Comparison of ENCODE assay signal across 8 cellular contexts in the genomic region with DNA sequence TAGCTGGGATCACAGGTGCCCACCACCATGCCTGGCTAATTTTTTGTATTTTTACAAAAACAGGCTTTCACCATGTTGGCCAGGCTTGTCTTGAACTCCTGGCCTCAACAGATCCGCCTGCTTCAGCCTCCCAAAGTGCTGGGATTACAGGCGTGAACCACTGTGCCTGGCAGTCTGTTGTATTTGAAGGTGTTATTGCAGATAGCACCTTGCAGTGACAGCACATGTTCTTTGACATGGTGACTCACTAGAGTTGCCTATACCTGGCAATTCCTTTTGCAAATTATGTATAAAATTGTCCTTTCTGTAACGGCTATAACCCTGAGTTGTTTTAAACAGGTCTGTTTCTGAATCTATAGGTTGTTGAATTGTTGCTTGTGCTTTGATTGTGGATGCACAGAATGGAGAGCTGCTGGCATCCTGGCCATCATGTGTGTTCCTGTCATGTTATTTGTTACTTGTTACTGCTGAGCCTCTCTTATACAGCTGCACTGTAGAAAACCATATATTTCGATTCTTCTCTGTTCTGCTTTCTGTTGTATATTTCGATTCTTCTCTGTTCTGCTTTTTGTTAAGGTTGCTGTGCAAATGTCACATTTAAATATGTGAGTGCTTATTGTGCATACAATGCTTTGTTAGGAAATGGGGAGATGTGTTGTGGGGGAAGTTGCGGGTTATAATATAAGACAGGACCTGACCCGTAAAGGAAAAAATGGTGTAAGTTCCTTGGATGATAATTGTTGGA. TPM values are rescaled to one million over a fixed set of nuclear protein-coding genes. Genes with fewer than 3 reads are reported as not detected.
DNase-seq lines count a peak whose midpoint lies in the region; ATAC-seq, FAIRE-seq and TF ChIP-seq lines count a peak whose summit lies in the region.

No MANE protein-coding gene starts in this region.

- FAIRE-seq in endothelial cell of umbilical vein (lab: Jason Lieb, UNC) = no peak

- no peaks in the 10 kb centered on the region for H3K27me3 ChIP-seq in Karpas-422 (ENCODE audit: low read length)
- no peaks in the 10 kb centered on the region for H3K27me3 ChIP-seq in endothelial cell of umbilical vein (ENCODE audit: control insufficient read depth in 2 of 2, insufficient read depth in 2 of 2, low read length in 2 of 2)

- POLR2A ChIA-PET in endothelial cell of umbilical vein (lab: Charles Lee) = interaction anchor here (2.0 kb wide), 1 partner anchor 8 kb away, joined by 5 read pairs; a partner anchor contains a TSS

- peak; percentile 56 for DNase-seq in GM12865 (ENCODE audit: low read depth)
- peak; percentile 46 for DNase-seq in Karpas-422
- DNase-seq in endothelial cell of umbilical vein (ENCODE audit: low read depth, low spot score) = no peak
- DNase-seq in central memory CD4-positive, alpha-beta T cell = no peak
- DNase-seq in COLO668 (lab: John Stamatoyannopoulos, UW; ENCODE audit: unreplicated experiment) = no peak
- no peak for DNase-seq in NCI-H526 treated with DMSO at 0.1 percent for 48 hours (lab: John Stamatoyannopoulos, UW)
- DNase-seq in NCI-H1694 treated with DMSO at 0.1 percent for 48 hours (lab: John Stamatoyannopoulos, UW) = no peak

- H3K27ac ChIP-seq in Karpas-422 (ENCODE audit: low read length) (no peak overlapping the region; the same call in 1 of the 2 replicates), endothelial cell of umbilical vein (ENCODE audit: insufficient read depth, low read depth, low read length) (peak overlapping the region; percentile 63)

- H3K79me2 ChIP-seq in Karpas-422 (ENCODE audit: low read length) (peaks cover 96% of the 10 kb centered on the region), endothelial cell of umbilical vein (ENCODE audit: control insufficient read depth, insufficient read depth, low read length) (peaks cover 90% of the 10 kb centered on the region)

- no TSS peak for BruUV-seq in endothelial cell of umbilical vein (replicated peaks; lab: Mats Ljungman, UMichigan)

- no peak for TF ChIP-seq CTCF in GM12865 (IDR thresholded peaks at IDR 0.05; ENCODE audit: insufficient read depth, low read depth, low read length, missing control alignments)
- no peak for TF ChIP-seq CTCF in endothelial cell of umbilical vein (IDR thresholded peaks at IDR 0.05; ENCODE audit: extremely low read depth in 1 of 2, insufficient read depth in 1 of 2, low read depth in 1 of 2, low read length in 2 of 2)

- dilution Hi-C loops in endothelial cell of umbilical vein (cut with MboI; ENCODE audit: extremely low pct_ligation_motif_present, low sequenced_read_pairs) = no loop called here

- H3K4me1 ChIP-seq in Karpas-422 (ENCODE audit: low read length) (peaks cover 48% of the 10 kb centered on the region), endothelial cell of umbilical vein (ENCODE audit: control insufficient read depth, extremely low read depth, insufficient read depth, low read length) (peaks cover 39% of the 10 kb centered on the region)

- H3K9ac ChIP-seq in Karpas-422 (ENCODE audit: low read length) (no peak overlapping the region), endothelial cell of umbilical vein (replicated peaks; ENCODE audit: extremely low read depth, insufficient read depth, low read length) (no peak overlapping the region)

- H3K9me2 ChIP-seq in Karpas-422 (replicated peaks; ENCODE audit: insufficient read depth, low read length) = no peaks in the 10 kb centered on the region

- no peak overlapping the region; the same call in 1 of the 2 replicates for H3K4me3 ChIP-seq in GM12865 (ENCODE audit: low read depth, low read length)
- no peak overlapping the region for H3K4me3 ChIP-seq in Karpas-422 (ENCODE audit: low read length)
- H3K4me3 ChIP-seq in endothelial cell of umbilical vein (replicated peaks in 1 of 3; ENCODE audit: insufficient read depth in 1 of 3, low read depth in 1 of 3, low read length in 3 of 3) = no peak overlapping the region

- H3K9me1 ChIP-seq in endothelial cell of umbilical vein (replicated peaks; ENCODE audit: control insufficient read depth, extremely low read depth, insufficient read depth, low read length) = no peaks in the 10 kb centered on the region

- peak; percentile 87 for ATAC-seq in GM21447 (IDR thresholded peaks at IDR 0.05; ENCODE audit: unreplicated experiment)

- H3K9me3 ChIP-seq in Karpas-422 (ENCODE audit: low read length) (no peaks in the 10 kb centered on the region), endothelial cell of umbilical vein (replicated peaks; ENCODE audit: control insufficient read depth, insufficient read depth, low read length) (no peaks in the 10 kb centered on the region)

- H4K20me1 ChIP-seq in Karpas-422 (ENCODE audit: insufficient read depth, low read depth, low read length) = peaks cover 43% of the 10 kb centered on the region
- peaks cover 9% of the 10 kb centered on the region for H4K20me1 ChIP-seq in endothelial cell of umbilical vein (replicated peaks; ENCODE audit: control insufficient read depth, extremely low read depth, insufficient read depth, low read length)

- intact Hi-C loops in endothelial cell of umbilical vein (cut with micrococcal nuclease) = loop anchor here (1.0 kb wide), 1 partner anchor 9 kb away; no protein-coding TSS in a partner anchor

- no peak for TF ChIP-seq POLR2A in endothelial cell of umbilical vein (IDR thresholded peaks at IDR 0.05; ENCODE audit: low read depth, low read length)

- CTCF ChIA-PET in endothelial cell of umbilical vein (lab: Charles Lee) = no interaction called here

- no peak overlapping the region for H2AFZ ChIP-seq in Karpas-422 (ENCODE audit: low read length)
- H2AFZ ChIP-seq in endothelial cell of umbilical vein (ENCODE audit: low read depth, low read length) = no peak overlapping the region

- peaks cover 37% of the 10 kb centered on the region; the same call in 1 of the 2 replicates for H3K36me3 ChIP-seq in Karpas-422 (ENCODE audit: insufficient read depth, low read length)
- peaks cover 0 to 3% of the 10 kb centered on the region in 2 experiments for H3K36me3 ChIP-seq in endothelial cell of umbilical vein (ENCODE audit: control insufficient read depth in 2 of 2, extremely low read depth in 1 of 2, insufficient read depth in 2 of 2, low read length in 2 of 2)

- H3K4me2 ChIP-seq in Karpas-422 (ENCODE audit: low read depth, low read length, poor library complexity, severe bottlenecking) = peak overlapping the region; percentile 23
- H3K4me2 ChIP-seq in endothelial cell of umbilical vein (ENCODE audit: insufficient read depth, low read length) = peak overlapping the region; percentile 79

TF ChIP-seq in endothelial cell of umbilical vein, 7 proteins besides CTCF, POLR2A, EP300 and RAD21:
- no peak for TF ChIP-seq EZH2 (IDR thresholded peaks at IDR 0.05; ENCODE audit: borderline replicate concordance, low read depth, low read length, severe bottlenecking)
- TF ChIP-seq JUN (IDR thresholded peaks at IDR 0.05; ENCODE audit: borderline replicate concordance, insufficient read depth, insufficient read length, low read depth) = no peak
- no peak for TF ChIP-seq FOS (IDR thresholded peaks at IDR 0.05; ENCODE audit: borderline replicate concordance, insufficient read depth, low read length)
- TF ChIP-seq GATA2 (IDR thresholded peaks at IDR 0.05; ENCODE audit: insufficient read depth, insufficient read length, low read depth, low read length) = no peak
- TF ChIP-seq POLR2AphosphoS5 (IDR thresholded peaks at IDR 0.05; ENCODE audit: insufficient read depth, low read depth, low read length) = no peak
- no peak for TF ChIP-seq MYC (IDR thresholded peaks at IDR 0.05; ENCODE audit: low read depth, low read length)
- TF ChIP-seq, protein P1, sequence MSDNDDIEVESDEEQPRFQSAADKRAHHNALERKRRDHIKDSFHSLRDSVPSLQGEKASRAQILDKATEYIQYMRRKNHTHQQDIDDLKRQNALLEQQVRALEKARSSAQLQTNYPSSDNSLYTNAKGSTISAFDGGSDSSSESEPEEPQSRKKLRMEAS (IDR thresholded peaks at IDR 0.05; ENCODE audit: insufficient read depth, insufficient read length) = no peak

RNA-seq across cellular contexts. Expression of a gene that starts 8.1 kb away (rescaled TPM):
- total RNA-seq in Karpas-422 (2014; rRNA removed; shearing (Covaris generic); ENCODE audit: low replicate concordance) = 314 and 469 TPM in 2 replicates
- 128 and 129 TPM in 2 replicates for total RNA-seq in endothelial cell of umbilical vein
- 136 and 141 TPM in 2 replicates for polyA plus RNA-seq in endothelial cell of umbilical vein
- polyA plus RNA-seq in endothelial cell of umbilical vein (2011; cell fraction: cytosol; rRNA removed) = 23.4 and 42.5 TPM in 2 replicates
- polyA plus RNA-seq in endothelial cell of umbilical vein (2011; cell fraction: nucleus; rRNA removed) = 1,263 and 1,401 TPM in 2 replicates
- polyA plus RNA-seq in endothelial cell of umbilical vein (2012) = 67.4 and 68.3 TPM in 2 replicates
- polyA minus RNA-seq in endothelial cell of umbilical vein = 345 and 387 TPM in 2 replicates
- polyA minus RNA-seq in endothelial cell of umbilical vein (2011; cell fraction: cytosol; rRNA and poly(A)+ RNA removed) = 104 TPM
- 377 and 573 TPM in 2 replicates for polyA minus RNA-seq in endothelial cell of umbilical vein (2011; cell fraction: nucleus; rRNA and poly(A)+ RNA removed)

RNA-seq across cellular contexts. Expression of a gene that starts 37.3 kb away (rescaled TPM):
- 5.4 and 6.2 TPM in 2 replicates for total RNA-seq in Karpas-422 (2014; rRNA removed; shearing (Covaris generic); ENCODE audit: low replicate concordance)
- total RNA-seq in endothelial cell of umbilical vein = 2.3 and 4.0 TPM in 2 replicates
- polyA plus RNA-seq in endothelial cell of umbilical vein = 0.92 and 1.0 TPM in 2 replicates
- polyA plus RNA-seq in endothelial cell of umbilical vein (2011; cell fraction: cytosol; rRNA removed) = 0.39 and 0.56 TPM in 2 replicates
- 6.8 and 6.9 TPM in 2 replicates for polyA plus RNA-seq in endothelial cell of umbilical vein (2011; cell fraction: nucleus; rRNA removed)
- polyA plus RNA-seq in endothelial cell of umbilical vein (2012) = 0.71 and 0.79 TPM in 2 replicates
- polyA minus RNA-seq in endothelial cell of umbilical vein = 2.1 and 2.9 TPM in 2 replicates
- polyA minus RNA-seq in endothelial cell of umbilical vein (2011; cell fraction: cytosol; rRNA and poly(A)+ RNA removed) = not detected
- 3.4 and 3.5 TPM in 2 replicates for polyA minus RNA-seq in endothelial cell of umbilical vein (2011; cell fraction: nucleus; rRNA and poly(A)+ RNA removed)

Comparison
In these comparisons a context has a peak if more than half of its experiments do, and no peak if none do; other contexts are left out.
1. DNase-seq: peak in GM12865 (single experiment) and Karpas-422 (single experiment); none in endothelial cell of umbilical vein (single experiment), central memory CD4-positive, alpha-beta T cell (single experiment), COLO668 (single experiment), NCI-H526 treated with DMSO at 0.1 percent for 48 hours (single experiment) and NCI-H1694 treated with DMSO at 0.1 percent for 48 hours (single experiment).